Comparison of ENCODE assay signal across 30 cellular contexts in the genomic region with DNA sequence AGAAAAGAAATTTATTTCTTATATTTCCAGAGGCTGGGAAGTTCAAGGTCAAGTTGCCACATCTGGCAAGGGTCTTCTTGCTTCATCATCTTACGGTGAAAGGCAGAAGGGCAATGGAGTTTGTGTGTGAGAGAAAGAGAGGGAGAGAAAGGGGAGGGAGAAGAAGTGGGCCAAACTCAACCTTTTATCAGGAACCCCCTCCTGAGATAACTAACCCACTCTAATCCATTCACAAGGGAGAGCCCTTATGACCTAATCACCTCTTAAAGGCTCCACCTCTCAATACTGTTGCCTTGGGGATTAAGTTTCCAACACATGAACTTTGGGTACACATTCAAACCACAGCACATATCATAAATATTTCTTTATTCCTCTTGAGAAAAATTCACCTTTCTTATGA.
"Had no signal": no experiment of that assay in that cellular context is flagged by ENCODE, and none has a peak within 500 bp of the region (broad histone marks: within the 10 kb centered on the region; RNA-seq: fewer than 3 reads in every experiment).

No MANE protein-coding gene starts in this region.

- H3K9me3 Mint-ChIP-seq: naive thymus-derived CD8-positive, alpha-beta T cell; natural killer cell treated with Interleukin-12 subunit alpha and Interleukin-12 subunit beta and Interleukin-15 and Interleukin-18, amount 100 ng/mL, for 72 hours; nephron progenitor cell; neural crest cell; stimulated activated memory B cell treated with anti-CD40 and anti-IgM and Interleukin-4, amounts not matched to agents 10 μg/mL and 1 μg/mL and 100 μg/mL, for 72 hours; stimulated activated naive CD8-positive, alpha-beta T cell treated with anti-CD3 and anti-CD28 coated beads, Interleukin-15, amount 100 ng/mL, for 72 hours; type B pancreatic cell had no signal

- H2AFZ ChIP-seq: parathyroid adenoma had no signal

- H3K4me1 Mint-ChIP-seq: neural crest cell; stimulated activated memory B cell treated with anti-CD40 and anti-IgM and Interleukin-4, amounts not matched to agents 10 μg/mL and 1 μg/mL and 100 μg/mL, for 72 hours; stimulated activated naive CD8-positive, alpha-beta T cell treated with anti-CD3 and anti-CD28 coated beads, Interleukin-15, amount 100 ng/mL, for 72 hours had no signal

- H3K36me3 ChIP-seq: ovary, right lobe of liver, sigmoid colon, suprapubic skin, tibial artery, transverse colon, upper lobe of right lung, uterus had no signal

- H3K27me3 ChIP-seq: ovary, right lobe of liver, sigmoid colon, suprapubic skin, testis, tibial artery, transverse colon, upper lobe of right lung, uterus had no signal

- H3K36me3 Mint-ChIP-seq: naive thymus-derived CD8-positive, alpha-beta T cell; natural killer cell treated with Interleukin-12 subunit alpha and Interleukin-12 subunit beta and Interleukin-15 and Interleukin-18, amount 100 ng/mL, for 72 hours; stimulated activated memory B cell treated with anti-CD40 and anti-IgM and Interleukin-4, amounts not matched to agents 10 μg/mL and 1 μg/mL and 100 μg/mL, for 72 hours; type B pancreatic cell had no signal

- DNase-seq: naive thymus-derived CD8-positive, alpha-beta T cell; nephron progenitor cell; occipital lobe; ovary; posterior cingulate gyrus; psoas muscle; right cardiac atrium; right lobe of liver; sigmoid colon; small intestine; stimulated activated CD4-positive, alpha-beta T cell treated with anti-CD3 and anti-CD28 coated beads, Interleukin-15, amount 100 ng/mL, for 24 hours; stimulated activated CD4-positive, alpha-beta T cell treated with anti-CD3 and anti-CD28 coated beads, Interleukin-2, amount 100 ng/mL, for 24 hours; stimulated activated CD4-positive, alpha-beta T cell treated with anti-CD3 and anti-CD28 coated beads, Interleukin-2, amount 100 ng/mL, for 48 hours; stimulated activated CD4-positive, alpha-beta T cell treated with anti-CD3 and anti-CD28 coated beads, Interleukin-4, amount 100 ng/mL, for 24 hours; stimulated activated naive CD4-positive, alpha-beta T cell; stimulated activated naive CD8-positive, alpha-beta T cell treated with anti-CD3 and anti-CD28 coated beads, Interleukin-15, amount 100 ng/mL, for 72 hours; stimulated activated naive CD8-positive, alpha-beta T cell treated with anti-CD3 and anti-CD28 coated beads, Interleukin-15, Interleukin-2, amounts not matched to agents 100 U/mL and 50 U/mL, for 24 hours; substantia nigra; testis; tibial artery; transverse colon; upper lobe of right lung; uterus had no signal

- H3K4me1 ChIP-seq: parathyroid adenoma, psoas muscle, sigmoid colon, suprapubic skin, testis, transverse colon, upper lobe of right lung, uterus had no signal

- H3K4me3 Mint-ChIP-seq: naive thymus-derived CD8-positive, alpha-beta T cell; natural killer cell treated with Interleukin-12 subunit alpha and Interleukin-12 subunit beta and Interleukin-15 and Interleukin-18, amount 100 ng/mL, for 72 hours; nephron progenitor cell; neural crest cell; stimulated activated memory B cell treated with anti-CD40 and anti-IgM and Interleukin-4, amounts not matched to agents 10 μg/mL and 1 μg/mL and 100 μg/mL, for 72 hours; stimulated activated naive CD8-positive, alpha-beta T cell treated with anti-CD3 and anti-CD28 coated beads, Interleukin-15, amount 100 ng/mL, for 72 hours; type B pancreatic cell had no signal

- H3K9ac ChIP-seq: parathyroid adenoma had no signal

- H3K27ac Mint-ChIP-seq: naive thymus-derived CD8-positive, alpha-beta T cell; natural killer cell treated with Interleukin-12 subunit alpha and Interleukin-12 subunit beta and Interleukin-15 and Interleukin-18, amount 100 ng/mL, for 72 hours; nephron progenitor cell; progenitor cell of endocrine pancreas; stimulated activated memory B cell treated with anti-CD40 and anti-IgM and Interleukin-4, amounts not matched to agents 10 μg/mL and 1 μg/mL and 100 μg/mL, for 72 hours; stimulated activated naive CD8-positive, alpha-beta T cell treated with anti-CD3 and anti-CD28 coated beads, Interleukin-15, amount 100 ng/mL, for 72 hours; type B pancreatic cell had no signal

- H3K79me2 ChIP-seq: parathyroid adenoma had no signal

- H3K27ac ChIP-seq: ovary, parathyroid adenoma, psoas muscle, right lobe of liver, sigmoid colon, suprapubic skin, testis, tibial artery, transverse colon, upper lobe of right lung, uterus had no signal

- H3K4me3 ChIP-seq: ovary, psoas muscle, right lobe of liver, sigmoid colon, suprapubic skin, testis, tibial artery, transverse colon, upper lobe of right lung, uterus had no signal

- H3K27me3 Mint-ChIP-seq: natural killer cell treated with Interleukin-12 subunit alpha and Interleukin-12 subunit beta and Interleukin-15 and Interleukin-18, amount 100 ng/mL, for 72 hours; progenitor cell of endocrine pancreas; stimulated activated memory B cell treated with anti-CD40 and anti-IgM and Interleukin-4, amounts not matched to agents 10 μg/mL and 1 μg/mL and 100 μg/mL, for 72 hours had no signal

- H3K9me3 ChIP-seq: ovary, psoas muscle, right lobe of liver, sigmoid colon, suprapubic skin, testis, tibial artery, transverse colon, upper lobe of right lung, uterus had no signal
